Comparison of ENCODE assay signal across 10 cellular contexts in genomic region chr22:19631899-19632670, GRCh38.
DNase-seq lines count a peak whose midpoint lies in the region; ATAC-seq and TF ChIP-seq lines count a peak whose summit lies in the region.
"Had no signal": no experiment of that assay in that cellular context is flagged by ENCODE, and none has a peak within 500 bp of the region (broad histone marks: within the 10 kb centered on the region; RNA-seq: fewer than 3 reads in every experiment).

No MANE protein-coding gene starts in this region.

- no peak overlapping the region for H3K14ac ChIP-seq in mesenchymal stem cell (ENCODE audit: low read length in 2 of 2)

- peaks cover 2% of the 10 kb centered on the region for H3K4me1 ChIP-seq in mesenchymal stem cell (ENCODE audit: control insufficient read depth, insufficient read depth, low read depth, low read length)

- no peak overlapping the region for H3K18ac ChIP-seq in mesenchymal stem cell (ENCODE audit: low read depth in 1 of 2, low read length in 2 of 2)

- in situ Hi-C loops in astrocyte of the spinal cord (cut with HindIII; ENCODE audit: low sequenced_read_pairs), result no loop called here

- H3K4me3 ChIP-seq in MG63 (no peak overlapping the region), astrocyte of the spinal cord (ENCODE audit: low read depth, low read length) (no peak overlapping the region), mesenchymal stem cell (ENCODE audit: insufficient read depth in 1 of 2, low read depth in 1 of 2, low read length in 2 of 2) (no peak overlapping the region)
- H3K4me3 ChIP-seq: BLaER1 treated with 17β-estradiol and CSF1 and Interleukin-3, amounts not matched to agents 10 nM and 100 nM had no signal

- H3K4ac ChIP-seq in mesenchymal stem cell (ENCODE audit: low read depth in 1 of 2, low read length in 2 of 2), result no peak overlapping the region

- H3K36me3 ChIP-seq in MG63, result no peaks in the 10 kb centered on the region
- no peaks in the 10 kb centered on the region for H3K36me3 ChIP-seq in mesenchymal stem cell (ENCODE audit: control insufficient read depth in 1 of 2, insufficient read depth in 2 of 2, low read depth in 1 of 2, low read length in 2 of 2)
- H3K36me3 ChIP-seq: BLaER1 treated with 17β-estradiol and CSF1 and Interleukin-3, amounts not matched to agents 10 nM and 100 nM had no signal

- no peak overlapping the region for H2AFZ ChIP-seq in mesenchymal stem cell (ENCODE audit: low read depth, low read length)

- H3K79me1 ChIP-seq in mesenchymal stem cell (replicated peaks; ENCODE audit: low read length, poor library complexity, severe bottlenecking), result no peaks in the 10 kb centered on the region

- 59% methylated on average over 19 of the region's 19 CpGs for WGBS in mesenchymal stem cell

- H3K27me3 ChIP-seq in MG63, result no peaks in the 10 kb centered on the region
- H3K27me3 ChIP-seq in mesenchymal stem cell (ENCODE audit: control insufficient read depth in 1 of 2, insufficient read depth in 1 of 2, low read length in 2 of 2), result peaks cover 30 to 75% of the 10 kb centered on the region in 2 experiments
- H3K27me3 ChIP-seq: BLaER1 treated with 17β-estradiol and CSF1 and Interleukin-3, amounts not matched to agents 10 nM and 100 nM had no signal

- ATAC-seq in HG02571 (IDR thresholded peaks at IDR 0.05; ENCODE audit: unreplicated experiment), result no peak

- no peaks in the 10 kb centered on the region for H3K9me3 ChIP-seq in MG63
- no peaks in the 10 kb centered on the region for H3K9me3 ChIP-seq in mesenchymal stem cell (ENCODE audit: control insufficient read depth, low read length)
- H3K9me3 ChIP-seq: BLaER1 treated with 17β-estradiol and CSF1 and Interleukin-3, amounts not matched to agents 10 nM and 100 nM had no signal

- peak; percentile 76 for TF ChIP-seq CTCF in astrocyte of the spinal cord (IDR thresholded peaks at IDR 0.05; ENCODE audit: low read depth, low read length)

- no peak overlapping the region for H3K4me2 ChIP-seq in mesenchymal stem cell (ENCODE audit: low read length, poor library complexity, severe bottlenecking)

- no peak overlapping the region for H2BK12ac ChIP-seq in mesenchymal stem cell (ENCODE audit: low read length in 2 of 2)

- H2BK15ac ChIP-seq in mesenchymal stem cell (ENCODE audit: low read depth, poor library complexity, severe bottlenecking), result no peak overlapping the region

- H3K27ac ChIP-seq in mesenchymal stem cell (ENCODE audit: low read length, poor library complexity, severe bottlenecking), result no peak overlapping the region
- H3K27ac ChIP-seq: BLaER1 treated with 17β-estradiol and CSF1 and Interleukin-3, amounts not matched to agents 10 nM and 100 nM had no signal

- H3K9ac ChIP-seq in mesenchymal stem cell (ENCODE audit: low read length), result no peak overlapping the region
- H3K9ac ChIP-seq: BLaER1 treated with 17β-estradiol and CSF1 and Interleukin-3, amounts not matched to agents 10 nM and 100 nM had no signal

- H2AK5ac ChIP-seq in mesenchymal stem cell (ENCODE audit: low read length, severe bottlenecking), result no peak overlapping the region

- H2BK5ac ChIP-seq in mesenchymal stem cell (ENCODE audit: low read depth, low read length, poor library complexity, severe bottlenecking), result no peak overlapping the region

- H4K91ac ChIP-seq in mesenchymal stem cell (ENCODE audit: low read length), result no peak overlapping the region

- no peak overlapping the region for H3K23ac ChIP-seq in mesenchymal stem cell (ENCODE audit: low read length in 2 of 2)

- H4K8ac ChIP-seq in mesenchymal stem cell (ENCODE audit: low read length), result no peak overlapping the region

- no peak overlapping the region for H2BK120ac ChIP-seq in mesenchymal stem cell (ENCODE audit: low read depth, low read length)

- DNase-seq in NCI-H1092 treated with DMSO at 0.1 percent for 48 hours (lab: John Stamatoyannopoulos, UW) (peak; percentile 41), NCI-H1092 (lab: John Stamatoyannopoulos, UW) (no peak), MG63 (peak; percentile 33), astrocyte of the spinal cord (ENCODE audit: low read depth, low spot score) (peak; percentile 20), mesenchymal stem cell (peak; percentile 36), Ammon's horn (ENCODE audit: low spot score) (no peak), GM19240 (ENCODE audit: insufficient read length, low spot score) (no peak)
- DNase-seq: activated B cell treated with CpG ODN at 0.5 μM for 24 hours had no signal

Comparison
In these comparisons a context has a peak if more than half of its experiments do, and no peak if none do; other contexts are left out.
1. DNase-seq: peak in NCI-H1092 treated with DMSO at 0.1 percent for 48 hours (single experiment), MG63 (single experiment), astrocyte of the spinal cord (single experiment) and mesenchymal stem cell (single experiment); none in NCI-H1092 (single experiment), Ammon's horn (single experiment) and GM19240 (single experiment).